Comparison of ENCODE assay signal across 8 cellular contexts in the genomic region with DNA sequence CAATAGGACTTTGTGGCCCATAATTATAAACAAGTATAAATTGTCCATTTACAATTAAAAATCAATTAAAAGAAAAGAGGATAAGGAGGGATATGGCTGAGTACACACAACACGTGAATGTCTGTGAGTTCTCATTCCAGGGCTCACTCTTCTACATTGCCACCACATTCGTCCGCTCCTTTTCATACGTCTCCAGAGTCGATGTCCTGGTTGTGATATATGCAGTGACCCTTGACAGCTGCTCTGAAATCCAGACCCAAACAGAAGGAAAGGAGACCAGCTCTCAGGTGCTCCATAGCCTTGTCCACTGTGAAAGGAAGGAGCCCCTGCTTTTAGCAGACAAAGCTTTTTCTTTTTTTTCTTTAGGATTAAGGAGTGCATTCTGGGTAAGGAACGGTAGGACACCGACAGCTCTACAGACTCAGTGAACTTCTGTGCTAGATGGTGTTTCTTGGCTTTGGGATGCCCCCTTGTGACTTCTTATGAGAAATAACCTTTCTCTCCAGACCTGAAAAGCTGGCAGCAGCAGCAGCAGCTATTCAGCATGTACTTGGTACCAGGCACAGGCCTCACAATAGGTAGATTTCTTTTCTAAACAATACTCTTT. TPM values are rescaled to one million over a fixed set of nuclear protein-coding genes. Genes with fewer than 3 reads are reported as not detected.
DNase-seq lines count a peak whose midpoint lies in the region; ATAC-seq, FAIRE-seq and TF ChIP-seq lines count a peak whose summit lies in the region.

No MANE protein-coding gene starts in this region.

- CTCF ChIA-PET in activated CD8-positive, alpha-beta T cell treated with anti-CD3 and anti-CD28 coated beads, Interleukin-2, amount 10 ng/mL, durations not matched to agents 7 days and 5 days (lab: Charles Lee) = interaction anchor here (0.6 to 2.4 kb wide), 9 partner anchors 9 to 650 kb away, joined by 3 to 13 read pairs (median 3); no protein-coding TSS in a partner anchor

- peak in 2 of 7 experiments; percentile 9 to 28 for TF ChIP-seq CTCF in stomach (IDR thresholded peaks at IDR 0.05)

- no peaks in the 10 kb centered on the region for H3K4me1 Mint-ChIP-seq in activated CD8-positive, alpha-beta T cell treated with anti-CD3 and anti-CD28 coated beads, Interleukin-2, amount 10 ng/mL, durations not matched to agents 7 days and 5 days (ENCODE audit: low read depth)

- no peaks in the 10 kb centered on the region for H3K27me3 Mint-ChIP-seq in activated CD8-positive, alpha-beta T cell treated with anti-CD3 and anti-CD28 coated beads, Interleukin-2, amount 10 ng/mL, durations not matched to agents 7 days and 5 days (ENCODE audit: low read depth)

- peaks cover 0 to 6% (median 0%) of the 10 kb centered on the region in 4 donors for H3K4me1 ChIP-seq in stomach

- no peak for TF ChIP-seq POLR2A in GM12892 (IDR thresholded peaks at IDR 0.05; ENCODE audit: low read depth, low read length)
- TF ChIP-seq POLR2A in stomach (IDR thresholded peaks at IDR 0.05) = no peak

- no peak overlapping the region for H3K27ac Mint-ChIP-seq in activated CD8-positive, alpha-beta T cell treated with anti-CD3 and anti-CD28 coated beads, Interleukin-2, amount 10 ng/mL, durations not matched to agents 7 days and 5 days

- H3K4me3 ChIP-seq in stomach = no peak overlapping the region

- H3K36me3 ChIP-seq in stomach = peaks cover 24 to 87% (median 80%) of the 10 kb centered on the region in 4 donors

- no peak for TF ChIP-seq EP300 in stomach (IDR thresholded peaks at IDR 0.05)

- H3K9me3 ChIP-seq in stomach = no peaks in the 10 kb centered on the region

- peak; percentile 40 for FAIRE-seq in GM12892 (lab: Jason Lieb, UNC)

- intact Hi-C loops in stomach (cut with DNase I; ENCODE audit: low total_unique reads) = no loop called here

- WGBS in stomach, 5 donors = 49 to 71% (median 55%) methylated on average over 7 of the region's 7 CpGs

- H3K36me3 Mint-ChIP-seq in activated CD8-positive, alpha-beta T cell treated with anti-CD3 and anti-CD28 coated beads, Interleukin-2, amount 10 ng/mL, durations not matched to agents 7 days and 5 days (ENCODE audit: low read depth) = peaks cover 24% of the 10 kb centered on the region

- peak; percentile 72 for ATAC-seq in activated CD8-positive, alpha-beta T cell treated with anti-CD3 and anti-CD28 coated beads, Interleukin-2, amount 10 ng/mL, durations not matched to agents 7 days and 5 days
- ATAC-seq in GM18498 (IDR thresholded peaks at IDR 0.05; ENCODE audit: unreplicated experiment) = no peak
- no peak for ATAC-seq in HG03469 (IDR thresholded peaks at IDR 0.05; ENCODE audit: unreplicated experiment)

- no peaks in the 10 kb centered on the region for H3K9me3 Mint-ChIP-seq in activated CD8-positive, alpha-beta T cell treated with anti-CD3 and anti-CD28 coated beads, Interleukin-2, amount 10 ng/mL, durations not matched to agents 7 days and 5 days (ENCODE audit: insufficient read depth)

- no peak overlapping the region for H3K4me3 Mint-ChIP-seq in activated CD8-positive, alpha-beta T cell treated with anti-CD3 and anti-CD28 coated beads, Interleukin-2, amount 10 ng/mL, durations not matched to agents 7 days and 5 days

- no peaks in the 10 kb centered on the region for H3K27me3 ChIP-seq in stomach

- DNase-seq in Ammon's horn (ENCODE audit: low spot score) (peak; percentile 81), GM12892 (ENCODE audit: insufficient read length) (no peak), NCI-H2107 treated with DMSO at 0.1 percent for 48 hours (lab: John Stamatoyannopoulos, UW; ENCODE audit: unreplicated experiment) (peak; percentile 73), iPS DF 4.7 (ENCODE audit: extremely low read depth, low spot score) (peak; percentile 82), stomach (peak; percentile 37)
- peak; percentile 47 for DNase-seq in activated CD8-positive, alpha-beta T cell treated with anti-CD3 and anti-CD28 coated beads, Interleukin-2, amount 10 ng/mL, durations not matched to agents 7 days and 5 days

- H3K27ac ChIP-seq in stomach = no peak overlapping the region

- POLR2A ChIA-PET in activated CD8-positive, alpha-beta T cell treated with anti-CD3 and anti-CD28 coated beads, Interleukin-2, amount 10 ng/mL, durations not matched to agents 7 days and 5 days (lab: Charles Lee) = no interaction called here

RNA-seq across cellular contexts. Expression of a gene that starts 19.7 kb away (rescaled TPM):
- polyA plus RNA-seq in GM12892 (2012; ENCODE audit: missing spikeins) = 0.28 TPM
- not detected for total RNA-seq in activated CD8-positive, alpha-beta T cell treated with anti-CD3 and anti-CD28 coated beads, Interleukin-2, amount 10 ng/mL, durations not matched to agents 7 days and 5 days
- total RNA-seq in stomach = not detected
- under 1 TPM in 1 of 3 donors, not detected in 2; 0.28 TPM for polyA plus RNA-seq in stomach

RNA-seq across cellular contexts. Expression of a gene that starts 51.5 kb away (rescaled TPM):
- polyA plus RNA-seq in GM12892 (2012; ENCODE audit: missing spikeins) = 83.0 TPM
- 100 to 1,000 TPM; 205 to 218 TPM for total RNA-seq in activated CD8-positive, alpha-beta T cell treated with anti-CD3 and anti-CD28 coated beads, Interleukin-2, amount 10 ng/mL, durations not matched to agents 7 days and 5 days
- 100 to 1,000 TPM in 1 of 5 donors, 10 to 100 TPM in 4; 15.2 to 111 (median 41.9) TPM for total RNA-seq in stomach
- polyA plus RNA-seq in stomach = 10 to 100 TPM; 21.9 to 55.3 (median 49.3) TPM

RNA-seq across cellular contexts. Expression of a gene that starts 54.3 kb away (rescaled TPM):
- 30.3 TPM for polyA plus RNA-seq in GM12892 (2012; ENCODE audit: missing spikeins)
- total RNA-seq in activated CD8-positive, alpha-beta T cell treated with anti-CD3 and anti-CD28 coated beads, Interleukin-2, amount 10 ng/mL, durations not matched to agents 7 days and 5 days = 10 to 100 TPM; 17.9 to 19.6 TPM
- 10 to 100 TPM in 2 of 5 donors, 1 to 10 TPM in 2, not detected in 1; 5.4 to 20.4 (median 12.1) TPM for total RNA-seq in stomach
- 10 to 100 TPM in 2 of 3 donors, 1 to 10 TPM in 1; 10.0 to 20.3 (median 13.1) TPM for polyA plus RNA-seq in stomach

RNA-seq across cellular contexts. Expression of a gene that starts 54.5 kb away (rescaled TPM):
- 93.9 TPM for polyA plus RNA-seq in GM12892 (2012; ENCODE audit: missing spikeins)
- 10 to 100 TPM; 62.0 to 67.7 TPM for total RNA-seq in activated CD8-positive, alpha-beta T cell treated with anti-CD3 and anti-CD28 coated beads, Interleukin-2, amount 10 ng/mL, durations not matched to agents 7 days and 5 days
- total RNA-seq in stomach = 10 to 100 TPM in 4 of 5 donors, 1 to 10 TPM in 1; 6.1 to 80.1 (median 42.0) TPM
- 10 to 100 TPM; 71.1 to 94.0 (median 84.5) TPM for polyA plus RNA-seq in stomach
